Comparison of ENCODE assay signal across 9 cellular contexts in genomic region chr6:127539292-127539691, GRCh38. TPM values are rescaled to one million over a fixed set of nuclear protein-coding genes. Genes with fewer than 3 reads are reported as not detected.
DNase-seq lines count a peak whose midpoint lies in the region; ATAC-seq and TF ChIP-seq lines count a peak whose summit lies in the region.
"Had no signal": no experiment of that assay in that cellular context is flagged by ENCODE, and none has a peak within 500 bp of the region (broad histone marks: within the 10 kb centered on the region; RNA-seq: fewer than 3 reads in every experiment).

No MANE protein-coding gene starts in this region.

- H3K27me3 ChIP-seq in GM06990 (replicated peaks; ENCODE audit: control insufficient read depth, insufficient read depth, low read length) (no peaks in the 10 kb centered on the region), Panc1 (ENCODE audit: control insufficient read depth, insufficient read depth, low read length) (0 out of 2 replicates have a peak, but pooled peaks cover 3% of the 10 kb centered on the region)

- no peaks in the 10 kb centered on the region for H3K9me3 Mint-ChIP-seq in T-helper 2 cell treated with Interferon-gamma antibody and Interleukin-4, amounts not matched to agents 5 μg/mL and 100 μg/mL, for 36 hours

- CTCF ChIA-PET in Panc1 (lab: Charles Lee), result interaction anchor here (0.6 to 1.8 kb wide), 5 partner anchors 23 to 240 kb away, joined by 3 to 14 read pairs (median 4); no protein-coding TSS in a partner anchor

- peak; percentile 63 for ATAC-seq in HG02885 (IDR thresholded peaks at IDR 0.05; ENCODE audit: poor library complexity, unreplicated experiment)
- ATAC-seq in Panc1, result 0 out of 2 replicates have a peak, but pooled peaks have one; percentile 66
- no peak for ATAC-seq in HG03139 (IDR thresholded peaks at IDR 0.05; ENCODE audit: unreplicated experiment)
- ATAC-seq in GM18505 (IDR thresholded peaks at IDR 0.05; ENCODE audit: unreplicated experiment), result no peak

- H3K4me1 ChIP-seq in Panc1 (ENCODE audit: control insufficient read depth, insufficient read depth, low read length), result no peaks in the 10 kb centered on the region

- no peak overlapping the region for H3K27ac Mint-ChIP-seq in T-helper 2 cell treated with Interferon-gamma antibody and Interleukin-4, amounts not matched to agents 5 μg/mL and 100 μg/mL, for 36 hours

- in situ Hi-C loops in Panc1 (cut with HindIII; ENCODE audit: low pct_unique_long_range_greater_than_20kb, low sequenced_read_pairs), result no loop called here

- BruUV-seq in Panc1 (replicated peaks; lab: Mats Ljungman, UMichigan), result no TSS peak

- no peaks in the 10 kb centered on the region for H3K9me3 ChIP-seq in Panc1 (ENCODE audit: control insufficient read depth, insufficient read depth, low read depth, low read length)

- peaks cover 3% of the 10 kb centered on the region for H3K4me1 Mint-ChIP-seq in T-helper 2 cell treated with Interferon-gamma antibody and Interleukin-4, amounts not matched to agents 5 μg/mL and 100 μg/mL, for 36 hours (ENCODE audit: low read depth)

- H3K36me3 Mint-ChIP-seq in T-helper 2 cell treated with Interferon-gamma antibody and Interleukin-4, amounts not matched to agents 5 μg/mL and 100 μg/mL, for 36 hours (ENCODE audit: low read depth), result no peaks in the 10 kb centered on the region

- no peak for DNase-seq in GM06990 (ENCODE audit: extremely low read depth, insufficient read length)
- DNase-seq in Panc1 (ENCODE audit: low read depth, low spot score), result no peak
- DNase-seq in foreskin fibroblast, result peak in 1 of 2 donors; percentile 35
- no peak for DNase-seq in stimulated activated CD4-positive, alpha-beta T cell treated with anti-CD3 and anti-CD28 coated beads, Interleukin-15, amount 100 ng/mL, for 24 hours
- no peak for DNase-seq in T-helper 2 cell treated with Interferon-gamma antibody and Interleukin-4, amounts not matched to agents 5 μg/mL and 100 μg/mL, for 36 hours (ENCODE audit: low spot score)

- no peak for TF ChIP-seq POLR2A in GM18505 (IDR thresholded peaks at IDR 0.05; ENCODE audit: borderline replicate concordance, extremely low read depth, insufficient read depth, insufficient read length)

- TF ChIP-seq CTCF in GM06990 (IDR thresholded peaks at IDR 0.05; ENCODE audit: insufficient read depth, low read length, poor library complexity, severe bottlenecking), result peak; percentile 8
- peak; percentile 47; the same call in 1 of the 2 replicates for TF ChIP-seq CTCF in Panc1 (IDR thresholded peaks at IDR 0.05)
- TF ChIP-seq CTCF in foreskin fibroblast (IDR thresholded peaks at IDR 0.05; ENCODE audit: low read depth, low read length), result peak; percentile 3

- POLR2A ChIA-PET in Panc1 (lab: Charles Lee), result no interaction called here

- H3K4me3 Mint-ChIP-seq in T-helper 2 cell treated with Interferon-gamma antibody and Interleukin-4, amounts not matched to agents 5 μg/mL and 100 μg/mL, for 36 hours, result no peak overlapping the region

- intact Hi-C loops in Panc1 (cut with micrococcal nuclease; ENCODE audit: unreplicated experiment), result loop anchor here (1.0 kb wide), 1 partner anchor 74 kb away; no protein-coding TSS in a partner anchor

- H3K36me3 ChIP-seq in GM06990 (ENCODE audit: control insufficient read depth, insufficient read depth, low read length), result no peaks in the 10 kb centered on the region
- no peaks in the 10 kb centered on the region for H3K36me3 ChIP-seq in Panc1 (ENCODE audit: control insufficient read depth, insufficient read depth, low read length)

- no peak overlapping the region for H3K27ac ChIP-seq in Panc1 (ENCODE audit: low read length)

- H3K27me3 Mint-ChIP-seq in T-helper 2 cell treated with Interferon-gamma antibody and Interleukin-4, amounts not matched to agents 5 μg/mL and 100 μg/mL, for 36 hours (ENCODE audit: low read depth), result peaks cover 24% of the 10 kb centered on the region

- H3K4me3 ChIP-seq in GM06990 (replicated peaks; ENCODE audit: low read depth, low read length), result no peak overlapping the region
- H3K4me3 ChIP-seq in Panc1 (ENCODE audit: low read depth in 2 of 2, low read length in 2 of 2), result no peak overlapping the region
- no peak overlapping the region for H3K4me3 ChIP-seq in foreskin fibroblast (ENCODE audit: low read depth in 1 of 2, low read length in 2 of 2)

RNA-seq across cellular contexts. Expression of gene C6orf58, which starts 37.7 kb away (rescaled TPM):
- total RNA-seq in Panc1 (2021; ENCODE audit: unreplicated experiment), result not detected
- polyA plus RNA-seq in Panc1 (2012; ENCODE audit: insufficient read length), result not detected
- total RNA-seq: urinary bladder had no signal
- polyA plus RNA-seq: urinary bladder had no signal

Comparison
In these comparisons a context has a peak if more than half of its experiments do, and no peak if none do; other contexts are left out.
1. ATAC-seq: peak in HG02885 (single experiment) and Panc1 (single experiment); none in HG03139 (single experiment) and GM18505 (single experiment).
2. Peak in every context shown above with its lines, with median percentiles within 50 percentile points of each other: CTCF ChIP-seq.